1 cellular context compared by ENCODE assay signal in the genomic region with DNA sequence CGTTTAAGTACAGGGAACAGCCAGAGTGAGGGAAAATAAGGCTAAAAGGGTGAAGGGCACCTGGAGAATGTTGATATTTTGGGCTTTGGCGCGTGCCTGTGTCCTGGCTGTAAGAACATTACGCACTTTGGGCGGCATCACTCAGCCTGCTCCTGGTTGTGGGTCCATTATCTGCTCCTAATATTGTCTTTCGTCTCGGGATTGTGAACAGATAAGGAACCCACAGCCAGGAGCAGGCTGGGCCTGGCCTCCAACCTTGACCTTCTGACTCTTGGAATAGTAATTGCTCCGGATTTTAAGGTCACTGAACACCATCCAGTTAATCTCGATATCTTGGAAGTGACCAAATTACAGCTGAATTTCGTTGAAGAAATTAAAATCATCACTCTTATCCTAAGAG.
TF ChIP-seq lines count a peak whose summit lies in the region.

No MANE protein-coding gene starts in this region.

TF ChIP-seq in endothelial cell of umbilical vein, 7 proteins besides CTCF, POLR2A, EP300 and RAD21:
- TF ChIP-seq FOS (IDR thresholded peaks at IDR 0.05; ENCODE audit: borderline replicate concordance, insufficient read depth, low read length) (no peak), EZH2 (IDR thresholded peaks at IDR 0.05; ENCODE audit: borderline replicate concordance, low read depth, low read length, severe bottlenecking) (no peak)
